ENCODE assay signal across 6 cellular contexts in genomic region chr7:127616709-127617108, GRCh38. TPM values are rescaled to one million over a fixed set of nuclear protein-coding genes. Genes with fewer than 3 reads are reported as not detected.
"Had no signal": no experiment of that assay in that cellular context is flagged by ENCODE, and none has a peak within 500 bp of the region (broad histone marks: within the 10 kb centered on the region; RNA-seq: fewer than 3 reads in every experiment).

No MANE protein-coding gene starts in this region.

- DNase-seq: GM23248, H7, IMR-90, KG1 had no signal

- ATAC-seq: K562 had no signal

RNA-seq across cellular contexts. Expression of gene PAX4, which starts 1.2 kb away (rescaled TPM):
- total RNA-seq: GM23248, H1, IMR-90, K562 had no signal
